In the genomic region with DNA sequence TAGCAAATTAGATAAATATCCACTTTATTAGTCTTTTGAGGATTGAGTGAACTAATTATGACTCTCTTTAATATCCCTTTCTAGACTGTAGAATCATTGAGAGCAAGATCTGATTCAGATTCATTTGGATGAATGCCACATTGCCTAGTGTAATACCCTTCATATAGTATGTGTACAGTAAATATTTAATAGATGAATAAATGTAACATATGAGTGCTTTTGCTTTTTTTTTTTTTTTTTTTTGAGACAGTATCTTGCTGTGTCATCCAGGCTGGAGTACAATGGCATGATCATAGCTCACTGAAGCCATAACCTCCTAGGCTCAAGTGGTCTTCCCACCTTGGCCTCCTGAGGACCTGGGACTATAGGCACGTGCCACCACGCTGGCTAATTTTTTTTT, we compare ENCODE assay signal across 1 cellular context.
TF ChIP-seq lines count a peak whose summit lies in the region.

No MANE protein-coding gene starts in this region.

TF ChIP-seq in endothelial cell of umbilical vein, 7 proteins besides CTCF, POLR2A, EP300 and RAD21 (continued from another document):
- TF ChIP-seq, protein P1, sequence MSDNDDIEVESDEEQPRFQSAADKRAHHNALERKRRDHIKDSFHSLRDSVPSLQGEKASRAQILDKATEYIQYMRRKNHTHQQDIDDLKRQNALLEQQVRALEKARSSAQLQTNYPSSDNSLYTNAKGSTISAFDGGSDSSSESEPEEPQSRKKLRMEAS (IDR thresholded peaks at IDR 0.05; ENCODE audit: insufficient read depth, insufficient read length) = no peak
- TF ChIP-seq EZH2 (IDR thresholded peaks at IDR 0.05; ENCODE audit: borderline replicate concordance, low read depth, low read length, severe bottlenecking) (no peak), JUN (IDR thresholded peaks at IDR 0.05; ENCODE audit: borderline replicate concordance, insufficient read depth, insufficient read length, low read depth) (no peak), GATA2 (IDR thresholded peaks at IDR 0.05; ENCODE audit: insufficient read depth, insufficient read length, low read depth, low read length) (no peak), MYC (IDR thresholded peaks at IDR 0.05; ENCODE audit: low read depth, low read length) (no peak), FOS (IDR thresholded peaks at IDR 0.05; ENCODE audit: borderline replicate concordance, insufficient read depth, low read length) (no peak)
